Comparison of ENCODE assay signal across 1 cellular context in genomic region chr1:94384485-94385353, GRCh38.
TF ChIP-seq lines count a peak whose summit lies in the region.

No MANE protein-coding gene starts in this region.

TF ChIP-seq in WTC11, 78 proteins besides CTCF, POLR2A, EP300 and RAD21 (continued from another document):
- TF ChIP-seq ATF3 (CRISPR knock-in tag; conservative IDR thresholded peaks at IDR 0.05) (no peak), SOX15 (CRISPR knock-in tag; IDR thresholded peaks at IDR 0.05) (no peak), PRDM15 (CRISPR knock-in tag; IDR thresholded peaks at IDR 0.05) (no peak), USF1 (CRISPR knock-in tag; IDR thresholded peaks at IDR 0.05) (no peak), GRHL2 (CRISPR knock-in tag; IDR thresholded peaks at IDR 0.05; ENCODE audit: insufficient replicate concordance, severe bottlenecking) (no peak)
